In the genomic region with DNA sequence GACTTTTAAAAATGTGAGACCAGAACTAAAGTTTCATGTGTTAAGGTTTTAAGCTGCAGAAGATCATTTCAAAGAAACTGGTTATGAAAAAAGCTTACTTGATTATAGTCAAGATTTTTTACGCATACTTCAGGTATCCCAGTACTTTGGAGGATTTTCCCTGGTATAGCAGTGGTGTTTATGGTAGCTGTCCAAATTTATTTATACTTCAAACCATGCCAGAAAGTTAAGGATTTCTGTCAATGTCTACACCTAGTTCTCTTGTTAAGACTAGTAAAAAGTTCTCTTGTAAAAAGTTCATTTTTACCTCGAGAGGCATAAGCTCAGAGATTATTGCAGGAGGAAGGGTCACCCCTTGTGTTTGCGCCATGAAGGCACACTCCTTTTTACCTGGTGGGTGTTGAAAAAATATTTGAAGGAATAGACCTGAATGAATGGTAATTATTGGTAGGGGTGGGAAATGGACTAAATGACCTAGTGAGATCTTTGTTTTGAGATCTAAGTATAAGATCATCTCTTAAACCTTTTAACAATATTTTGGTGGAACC, we compare ENCODE assay signal across 8 cellular contexts. TPM values are rescaled to one million over a fixed set of nuclear protein-coding genes. Genes with fewer than 3 reads are reported as not detected.
DNase-seq lines count a peak whose midpoint lies in the region; ATAC-seq and TF ChIP-seq lines count a peak whose summit lies in the region.

No MANE protein-coding gene starts in this region.

- H3K4me1 Mint-ChIP-seq in CD14-positive monocyte (peaks cover 64% of the 10 kb centered on the region), nephron progenitor cell (peaks cover 64% of the 10 kb centered on the region)

- H3K4me3 ChIP-seq in LNCaP clone FGC (ENCODE audit: low read depth, low read length), result peak overlapping the region; percentile 76; the same call in 1 of the 2 replicates

- H3K27me3 Mint-ChIP-seq in CD14-positive monocyte (ENCODE audit: low read depth in 3 of 3), result no peaks in the 10 kb centered on the region
- peaks cover 3% of the 10 kb centered on the region for H3K27me3 Mint-ChIP-seq in nephron progenitor cell (ENCODE audit: low read depth, poor library complexity)

- intact Hi-C loops in CD14-positive monocyte (cut with micrococcal nuclease), result loop anchor here in 1 of 2 donors (5.0 to 10.0 kb wide), 3 partner anchors 63 to 295 kb away; a partner anchor contains a TSS

- H3K9me3 Mint-ChIP-seq in CD14-positive monocyte (peaks cover 0 to 1% (median 0%) of the 10 kb centered on the region in 7 donors), nephron progenitor cell (peaks cover 10% of the 10 kb centered on the region)

- DNase-seq in CD14-positive monocyte (ENCODE audit: low spot score), result no peak
- DNase-seq in LNCaP clone FGC (ENCODE audit: low read depth), result no peak
- peak; percentile 26 for DNase-seq in dermis blood vessel endothelial cell
- DNase-seq in nephron progenitor cell, result no peak
- DNase-seq in substantia nigra (lab: John Stamatoyannopoulos, UW), result no peak
- no peak for DNase-seq in mesenteric fat pad (ENCODE audit: low spot score)
- DNase-seq in SKM-1 treated with dmso at 0.1 percent for 144 hours (lab: John Stamatoyannopoulos, UW; ENCODE audit: unreplicated experiment), result no peak

- H3K27ac Mint-ChIP-seq in CD14-positive monocyte (peak overlapping the region; percentile 87 to 96 (median 92)), nephron progenitor cell (no peak overlapping the region)

- no peak for ATAC-seq in GM21825 (IDR thresholded peaks at IDR 0.05; ENCODE audit: unreplicated experiment)

- no peak overlapping the region for H3K27ac ChIP-seq in substantia nigra (ENCODE audit: low read depth, low read length, poor library complexity, severe bottlenecking)

- no peaks in the 10 kb centered on the region for H3K36me3 Mint-ChIP-seq in CD14-positive monocyte
- H3K36me3 Mint-ChIP-seq in nephron progenitor cell (ENCODE audit: low read depth), result peaks cover 30% of the 10 kb centered on the region

- H3K4me3 Mint-ChIP-seq in CD14-positive monocyte (peak overlapping the region; percentile 89 to 90), nephron progenitor cell (peak overlapping the region; percentile 90)

- TF ChIP-seq CTCF in CD14-positive monocyte (IDR thresholded peaks at IDR 0.05) (no peak), LNCaP clone FGC (IDR thresholded peaks at IDR 0.05; ENCODE audit: control insufficient read depth, extremely low read depth, insufficient read depth) (no peak), nephron progenitor cell (IDR thresholded peaks at IDR 0.05) (no peak)

RNA-seq across cellular contexts. Expression of a gene that starts 2.8 kb away (rescaled TPM):
- polyA plus RNA-seq in CD14-positive monocyte, result 1 to 10 TPM; 1.8 to 2.4 TPM
- total RNA-seq in dermis blood vessel endothelial cell (75.6 and 94.8 TPM in 2 replicates), mesenteric fat pad (48.8 TPM)
